In genomic region chr5:52964138-52964537, GRCh38 we compare ENCODE assay signal across 1 cellular context.
TF ChIP-seq lines count a peak whose summit lies in the region.

No MANE protein-coding gene starts in this region.

TF ChIP-seq in WTC11, 78 proteins besides CTCF, POLR2A, EP300 and RAD21 (continued from another document):
- no peak for TF ChIP-seq ARID4B (CRISPR knock-in tag; IDR thresholded peaks at IDR 0.05; ENCODE audit: borderline replicate concordance)
- TF ChIP-seq AR (CRISPR knock-in tag; IDR thresholded peaks at IDR 0.05), result no peak
- TF ChIP-seq ZNF281 (CRISPR knock-in tag; IDR thresholded peaks at IDR 0.05), result no peak
- TF ChIP-seq CREB1 (CRISPR knock-in tag; IDR thresholded peaks at IDR 0.05), result no peak
- TF ChIP-seq GRHL2 (CRISPR knock-in tag; IDR thresholded peaks at IDR 0.05; ENCODE audit: insufficient replicate concordance, severe bottlenecking), result no peak
- TF ChIP-seq ATF2 (CRISPR knock-in tag; IDR thresholded peaks at IDR 0.05; ENCODE audit: borderline replicate concordance, low read depth), result no peak
- TF ChIP-seq FOXJ3 (CRISPR knock-in tag; IDR thresholded peaks at IDR 0.05; ENCODE audit: borderline replicate concordance), result no peak
- no peak for TF ChIP-seq USF1 (CRISPR knock-in tag; IDR thresholded peaks at IDR 0.05)
- TF ChIP-seq ESRRA (CRISPR knock-in tag; IDR thresholded peaks at IDR 0.05; ENCODE audit: borderline replicate concordance), result no peak
- no peak for TF ChIP-seq JUN (CRISPR knock-in tag; IDR thresholded peaks at IDR 0.05)
- TF ChIP-seq MXD4 (CRISPR knock-in tag; IDR thresholded peaks at IDR 0.05; ENCODE audit: borderline replicate concordance), result no peak
